Comparison of ENCODE assay signal across 33 cellular contexts in genomic region chr4:107744532-107744931, GRCh38. TPM values are rescaled to one million over a fixed set of nuclear protein-coding genes. Genes with fewer than 3 reads are reported as not detected.
DNase-seq lines count a peak whose midpoint lies in the region; ATAC-seq, FAIRE-seq and TF ChIP-seq lines count a peak whose summit lies in the region.
"Had no signal": no experiment of that assay in that cellular context is flagged by ENCODE, and none has a peak within 500 bp of the region (broad histone marks: within the 10 kb centered on the region; RNA-seq: fewer than 3 reads in every experiment).

No MANE protein-coding gene starts in this region.

- RAD21 ChIA-PET in HCT116 (lab: Charles Lee; ENCODE audit: low non-redundant PET in 1 of 2, low total read pairs in 2 of 2, uncharacterized antibody in 2 of 2, unreplicated experiment in 2 of 2), result no interaction called here

- no peaks in the 10 kb centered on the region for H3K79me2 ChIP-seq in HCT116 (ENCODE audit: insufficient read depth, low read length)
- no peaks in the 10 kb centered on the region for H3K79me2 ChIP-seq in K562 (ENCODE audit: control insufficient read depth, insufficient read depth, low read length)

- BruUV-seq in HCT116 (replicated peaks; lab: Mats Ljungman, UMichigan) (no TSS peak), K562 (replicated peaks; lab: Mats Ljungman, UMichigan) (no TSS peak)

- POLR2A ChIA-PET in HCT116 (lab: Charles Lee) (no interaction called here), HEK293 (lab: Yijun Ruan, JAX) (no interaction called here), K562 (lab: Yijun Ruan, JAX) (no interaction called here)

- no peak overlapping the region for H3K9ac ChIP-seq in HCT116 (ENCODE audit: low read length)
- H3K9ac ChIP-seq in K562 (ENCODE audit: insufficient read depth in 1 of 2, low read depth in 2 of 2, low read length in 2 of 2), result no peak overlapping the region
- H3K9ac ChIP-seq: BLaER1; BLaER1 treated with 17β-estradiol and CSF1 and Interleukin-3, amounts not matched to agents 10 nM and 100 nM had no signal

- TF ChIP-seq CTCF in HCT116 (IDR thresholded peaks at IDR 0.05 in 2 of 3, conservative IDR thresholded peaks at IDR 0.05 in 1 of 3; ENCODE audit: borderline replicate concordance in 1 of 3, insufficient read depth in 1 of 3, low read depth in 2 of 3, low read length in 2 of 3) (no peak), HEK293 (tag by site-specific recombination; IDR thresholded peaks at IDR 0.05) (no peak), K562 (IDR thresholded peaks at IDR 0.05 in 2 of 3, conservative IDR thresholded peaks at IDR 0.05 in 1 of 3; ENCODE audit: insufficient read depth in 2 of 3, low read depth in 1 of 3, low read length in 3 of 3) (no peak), coronary artery (IDR thresholded peaks at IDR 0.05) (no peak), adrenal gland (IDR thresholded peaks at IDR 0.05) (no peak)

- DNase-seq in HCT116 (ENCODE audit: low read depth, low spot score), result no peak
- DNase-seq in K562 (ENCODE audit: extremely low read depth in 1 of 4, low spot score in 3 of 4), result no peak
- no peak for DNase-seq in DMS153 (lab: John Stamatoyannopoulos, UW)
- no peak for DNase-seq in activated CD4-positive, alpha-beta T cell treated with anti-CD3 and anti-CD28 coated beads for 1 hour
- DNase-seq in coronary artery (ENCODE audit: low spot score), result no peak
- DNase-seq in adrenal gland, result no peak
- DNase-seq: 8988T; ACHN; AML-193; BE2C; C1 segment of cervical spinal cord; Caco-2; Calu3; CD4-positive, alpha-beta memory T cell; CD4-positive, alpha-beta T cell; CD4-positive, CD25-positive, alpha-beta regulatory T cell; CD8-positive, alpha-beta memory T cell; CD8-positive, alpha-beta T cell; COR-L47; DMS 273 treated with DMSO at 0.1 percent for 48 hours; DMS53; DMS79; DMS79 treated with DMSO at 0.1 percent for 48 hours; DND-41; EL had no signal

- no peaks in the 10 kb centered on the region for H3K9me3 ChIP-seq in HCT116 (ENCODE audit: control insufficient read depth in 1 of 2, insufficient read depth in 1 of 2, low read depth in 1 of 2, low read length in 2 of 2)
- no peaks in the 10 kb centered on the region for H3K9me3 ChIP-seq in HEK293 (ENCODE audit: control insufficient read depth, insufficient read depth, low read depth, low read length)
- peaks cover 2% of the 10 kb centered on the region; the same call in 1 of the 2 replicates for H3K9me3 ChIP-seq in K562 (replicated peaks; ENCODE audit: control insufficient read depth, insufficient read depth, low read depth, low read length)
- no peaks in the 10 kb centered on the region for H3K9me3 ChIP-seq in adrenal gland (replicated peaks in 1 of 3)
- H3K9me3 ChIP-seq: A549, BE2C, Caco-2 had no signal

- FAIRE-seq in K562 (lab: Jason Lieb, UNC), result no peak
- peak; percentile 17 for FAIRE-seq in islet of Langerhans (lab: Jason Lieb, UNC)
- FAIRE-seq: A549, D721Med had no signal

- no peaks in the 10 kb centered on the region for H3K4me1 ChIP-seq in HCT116 (ENCODE audit: control insufficient read depth in 1 of 2, insufficient read depth in 2 of 2, low read length in 2 of 2)
- H3K4me1 ChIP-seq in HEK293 (ENCODE audit: control insufficient read depth, insufficient read depth, low read length), result 0 out of 2 replicates have a peak, but pooled peaks cover 3% of the 10 kb centered on the region
- no peaks in the 10 kb centered on the region for H3K4me1 ChIP-seq in K562 (replicated peaks in 1 of 2; ENCODE audit: control insufficient read depth in 2 of 2, insufficient read depth in 2 of 2, low read length in 2 of 2)
- peaks cover 4 to 15% of the 10 kb centered on the region in 2 donors for H3K4me1 ChIP-seq in adrenal gland (replicated peaks in 1 of 2)
- H3K4me1 ChIP-seq: A549; BLaER1; BLaER1 treated with 17β-estradiol and CSF1 and Interleukin-3, amounts not matched to agents 10 nM and 100 nM; Caco-2 had no signal

- H3K4me2 ChIP-seq in HCT116 (ENCODE audit: low read length) (no peak overlapping the region), K562 (ENCODE audit: insufficient read depth, low read length) (no peak overlapping the region)
- H3K4me2 ChIP-seq: A549; BLaER1; BLaER1 treated with 17β-estradiol and CSF1 and Interleukin-3, amounts not matched to agents 10 nM and 100 nM had no signal

- CTCF ChIA-PET in HCT116 (lab: Charles Lee) (no interaction called here), HEK293 (lab: Yijun Ruan, JAX) (interaction anchor here (0.6 to 1.8 kb wide), 2 partner anchors 14 to 489 kb away, joined by 7 to 9 read pairs; no protein-coding TSS in a partner anchor), K562 (lab: Yijun Ruan, JAX; ENCODE audit: low intra/inter-chr PET ratio) (no interaction called here)

- no peaks in the 10 kb centered on the region for H4K20me1 ChIP-seq in HCT116 (ENCODE audit: insufficient read depth)
- H4K20me1 ChIP-seq in K562 (replicated peaks; ENCODE audit: control insufficient read depth, insufficient read depth, low read length), result no peaks in the 10 kb centered on the region
- H4K20me1 ChIP-seq: BLaER1; BLaER1 treated with 17β-estradiol and CSF1 and Interleukin-3, amounts not matched to agents 10 nM and 100 nM had no signal

- in situ Hi-C loops in K562 (cut with MboI), result no loop called here

- H3K9me1 ChIP-seq in K562 (ENCODE audit: control insufficient read depth, insufficient read depth, low read length), result no peaks in the 10 kb centered on the region

- H3K4me3 ChIP-seq in HCT116 (replicated peaks in 1 of 2; ENCODE audit: low read depth in 1 of 2, low read length in 2 of 2) (no peak overlapping the region), HEK293 (ENCODE audit: low read depth, low read length) (no peak overlapping the region), K562 (no peak overlapping the region), coronary artery (no peak overlapping the region), adrenal gland (no peak overlapping the region)
- H3K4me3 ChIP-seq: A549; BLaER1; BLaER1 treated with 17β-estradiol and CSF1 and Interleukin-3, amounts not matched to agents 10 nM and 100 nM had no signal

- H3K27ac ChIP-seq in HCT116 (ENCODE audit: low read depth, low read length), result no peak overlapping the region
- H3K27ac ChIP-seq in HEK293 (ENCODE audit: extremely low read depth, low read depth, low read length), result no peak overlapping the region
- H3K27ac ChIP-seq in K562 (ENCODE audit: extremely low read depth, low read depth, low read length), result no peak overlapping the region
- H3K27ac ChIP-seq in coronary artery, result no peak overlapping the region
- no peak overlapping the region for H3K27ac ChIP-seq in adrenal gland
- H3K27ac ChIP-seq: 22Rv1; A549; BLaER1; BLaER1 treated with 17β-estradiol and CSF1 and Interleukin-3, amounts not matched to agents 10 nM and 100 nM; C4-2B had no signal

- intact Hi-C loops in HCT116 (cut with micrococcal nuclease) (no loop called here), K562 (cut with micrococcal nuclease) (no loop called here), adrenal gland (cut with DNase I) (no loop called here)

- no peak for TF ChIP-seq EP300 in K562 (IDR thresholded peaks at IDR 0.05; ENCODE audit: low read length)

- H2AFZ ChIP-seq in HCT116 (ENCODE audit: low read depth, low read length, poor library complexity, severe bottlenecking) (peak overlapping the region; percentile 6), K562 (ENCODE audit: low read depth, low read length) (no peak overlapping the region)

- no peaks in the 10 kb centered on the region for H3K27me3 ChIP-seq in HCT116 (ENCODE audit: insufficient read depth, low read length)
- no peaks in the 10 kb centered on the region; a peak in 1 of 5 replicates for H3K27me3 ChIP-seq in K562 (ENCODE audit: control insufficient read depth in 2 of 2, insufficient read depth in 2 of 2, low read length in 2 of 2)
- H3K27me3 ChIP-seq in adrenal gland, result no peaks in the 10 kb centered on the region
- H3K27me3 ChIP-seq: BLaER1; BLaER1 treated with 17β-estradiol and CSF1 and Interleukin-3, amounts not matched to agents 10 nM and 100 nM had no signal

- no peaks in the 10 kb centered on the region for H3K9me2 ChIP-seq in HCT116 (ENCODE audit: insufficient read depth)

- TF ChIP-seq RAD21 in HCT116 (IDR thresholded peaks at IDR 0.05; ENCODE audit: low read depth) (no peak), K562 (CRISPR knock-in tag; conservative IDR thresholded peaks at IDR 0.05 in 1 of 2, IDR thresholded peaks at IDR 0.05 in 1 of 2) (no peak)

- ATAC-seq in HCT116 (no peak), K562 (no peak)
- ATAC-seq: A549; CD8-positive, alpha-beta T cell had no signal

- H3K36me3 ChIP-seq in HCT116 (ENCODE audit: control insufficient read depth in 1 of 2, insufficient read depth in 2 of 2, low read length in 2 of 2), result no peaks in the 10 kb centered on the region
- H3K36me3 ChIP-seq in HEK293 (ENCODE audit: control insufficient read depth in 2 of 2, insufficient read depth in 1 of 2, low read length in 2 of 2), result no peaks in the 10 kb centered on the region
- H3K36me3 ChIP-seq in K562 (ENCODE audit: control insufficient read depth, insufficient read depth, low read length), result no peaks in the 10 kb centered on the region
- H3K36me3 ChIP-seq in adrenal gland (replicated peaks in 1 of 2), result no peaks in the 10 kb centered on the region
- H3K36me3 ChIP-seq: BE2C; BLaER1; BLaER1 treated with 17β-estradiol and CSF1 and Interleukin-3, amounts not matched to agents 10 nM and 100 nM had no signal

- TF ChIP-seq POLR2A in HCT116 (IDR thresholded peaks at IDR 0.05; ENCODE audit: borderline replicate concordance, extremely low read depth, insufficient read depth, insufficient read length) (no peak), K562 (conservative IDR thresholded peaks at IDR 0.05) (no peak), adrenal gland (IDR thresholded peaks at IDR 0.05) (no peak)

RNA-seq across cellular contexts. Expression of gene PAPSS1, which starts 24.5 kb away (rescaled TPM):
- total RNA-seq in HCT116 (2021; ENCODE audit: unreplicated experiment) (59.0 TPM), K562 (2014; rRNA removed) (21.1 and 25.4 TPM in 2 replicates), K562 (2014; rRNA removed; fragmentation: Illumina TruSeq; extraction: Trizol) (38.5 and 40.1 TPM in 2 replicates), K562 (2015; rRNA removed; fragmentation: Illumina TruSeq; extraction: Trizol) (43.2 and 46.3 TPM in 2 replicates), K562 (2021) (32.1 and 35.0 TPM in 2 replicates), adrenal gland (10 to 100 TPM; 13.6 to 22.6 (median 18.3) TPM)
- 43.4 and 51.9 TPM in 2 replicates for polyA plus RNA-seq in HCT116 (2012)
- total RNA-seq in K562 (2011; cell fraction: chromatin; rRNA removed; ENCODE audit: low replicate concordance), result 12.8 and 15.1 TPM in 2 replicates
- total RNA-seq in K562 (2011; cell fraction: nucleolus; rRNA removed), result 6.0 and 7.2 TPM in 2 replicates
- 10.0 and 11.5 TPM in 2 replicates for total RNA-seq in K562 (2011; cell fraction: nucleoplasm; rRNA removed)
- polyA plus RNA-seq in K562 (2011; rRNA removed) (50.4 and 71.7 TPM in 2 replicates), K562 (2014; fragmentation: Illumina TruSeq; extraction: Trizol) (35.1 and 41.9 TPM in 2 replicates), K562 (2014; fragmentation: Nextera tagmentation; extraction: Ambion mirVana) (10 to 100 TPM; 47.0 to 53.9 TPM), K562 (2014; rRNA removed) (29.4 and 39.3 TPM in 2 replicates), adrenal gland (10 to 100 TPM; 13.1 to 16.7 (median 16.5) TPM)
- polyA plus RNA-seq in K562 (2011; cell fraction: cytosol; rRNA removed), result 19.6 and 57.1 TPM in 2 replicates
- polyA plus RNA-seq in K562 (2011; cell fraction: nucleus; rRNA removed), result 19.9 and 48.8 TPM in 2 replicates
- polyA plus RNA-seq in K562 (2012), result 49.9 and 59.4 TPM in 2 replicates
- polyA minus RNA-seq in K562 (2011; rRNA and poly(A)+ RNA removed), result 59.5 and 115 TPM in 2 replicates
- 20.5 and 26.2 TPM in 2 replicates for polyA minus RNA-seq in K562 (2011; cell fraction: cytosol; rRNA and poly(A)+ RNA removed)
- polyA minus RNA-seq in K562 (2011; cell fraction: nucleus; rRNA and poly(A)+ RNA removed), result 16.0 and 48.9 TPM in 2 replicates
